12 cellular contexts compared by ENCODE assay signal in the genomic region with DNA sequence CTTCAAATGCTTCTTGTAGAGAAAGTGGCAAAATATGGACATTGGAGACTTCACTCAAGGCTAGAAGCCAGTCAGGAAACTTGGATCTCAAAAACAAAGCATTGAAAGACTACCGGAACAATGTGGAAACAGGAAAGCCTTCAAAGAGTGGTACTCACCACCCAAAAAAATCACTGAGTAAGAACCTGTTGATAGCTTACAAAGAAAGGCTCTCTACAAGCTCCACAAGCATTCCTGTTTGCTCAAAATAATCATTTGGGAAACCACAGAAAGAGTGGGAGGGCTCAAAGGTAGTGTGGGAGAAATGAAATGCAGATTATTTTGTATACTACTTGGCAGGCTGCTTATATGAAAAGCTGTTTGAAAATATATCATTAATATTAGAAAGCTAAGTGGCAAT. TPM values are rescaled to one million over a fixed set of nuclear protein-coding genes. Genes with fewer than 3 reads are reported as not detected.
DNase-seq lines count a peak whose midpoint lies in the region; ATAC-seq, FAIRE-seq and TF ChIP-seq lines count a peak whose summit lies in the region.
"Had no signal": no experiment of that assay in that cellular context is flagged by ENCODE, and none has a peak within 500 bp of the region (broad histone marks: within the 10 kb centered on the region; RNA-seq: fewer than 3 reads in every experiment).

No MANE protein-coding gene starts in this region.

- no peak overlapping the region for H2AFZ ChIP-seq in SK-N-SH (ENCODE audit: low read depth)

- WGBS in SK-N-SH (ENCODE audit: low lambda C conversion rate) = 89% methylated on average over 1 of the region's 1 CpG

- H3K9ac ChIP-seq in SK-N-SH = peak overlapping the region; percentile 25; the same call in 1 of the 2 replicates

- no peaks in the 10 kb centered on the region for H3K27me3 ChIP-seq in SK-N-SH (ENCODE audit: insufficient read depth)
- no peaks in the 10 kb centered on the region for H3K27me3 ChIP-seq in brain microvascular endothelial cell (replicated peaks)
- H3K27me3 ChIP-seq in left lung = no peaks in the 10 kb centered on the region
- H3K27me3 ChIP-seq: tibial nerve had no signal

- intact Hi-C loops in left lung (cut with DNase I) = no loop called here

- ATAC-seq in SK-N-SH treated with all-trans-retinoic acid at 6 μM for 48 hours (no peak; the same call in 2 of the 3 replicates), left lung (peak; percentile 71), HG02981 (IDR thresholded peaks at IDR 0.05; ENCODE audit: unreplicated experiment) (no peak), HG03135 (IDR thresholded peaks at IDR 0.05; ENCODE audit: unreplicated experiment) (no peak)
- ATAC-seq: activated CD4-positive, CD25-positive, alpha-beta regulatory T cell treated with anti-CD3 and anti-CD28 coated beads, Interleukin-2, amount 50 U/mL, for 24 hours had no signal

- H3K27ac ChIP-seq in SK-N-SH (ENCODE audit: low read depth in 2 of 2, low read length in 1 of 2) = peak overlapping the region; percentile 76 to 87
- peak overlapping the region; percentile 18 for H3K27ac ChIP-seq in brain microvascular endothelial cell
- H3K27ac ChIP-seq in left lung = peak overlapping the region in 1 of 2 donors; percentile 27

- POLR2A ChIA-PET in SK-N-SH (lab: Yijun Ruan, JAX) = no interaction called here

- peaks cover 61% of the 10 kb centered on the region for H3K79me2 ChIP-seq in SK-N-SH (ENCODE audit: insufficient read depth)

- peaks cover 2 to 43% of the 10 kb centered on the region in 2 experiments; a peak in 3 of 4 replicates for H3K4me1 ChIP-seq in SK-N-SH (ENCODE audit: control insufficient read depth in 1 of 2, insufficient read depth in 2 of 2, low read depth in 1 of 2, low read length in 1 of 2)
- H3K4me1 ChIP-seq in left lung = peaks cover 10 to 26% of the 10 kb centered on the region in 2 donors

- H3F3A ChIP-seq in SK-N-SH (replicated peaks; ENCODE audit: insufficient read depth) = peaks cover 27% of the 10 kb centered on the region

- H3K4me3 ChIP-seq in SK-N-SH (ENCODE audit: low read depth in 2 of 2, low read length in 1 of 2) = no peak overlapping the region; a peak in 1 of 4 replicates
- H3K4me3 ChIP-seq in brain microvascular endothelial cell (ENCODE audit: low read depth, low read length) = no peak overlapping the region
- H3K4me3 ChIP-seq in left lung = no peak overlapping the region
- H3K4me3 ChIP-seq: tibial nerve had no signal

- no peak for TF ChIP-seq EP300 in SK-N-SH (IDR thresholded peaks at IDR 0.05; ENCODE audit: borderline replicate concordance in 1 of 2, low read depth in 1 of 2, low read length in 1 of 2)

- H3K9me3 ChIP-seq in SK-N-SH (no peaks in the 10 kb centered on the region), left lung (no peaks in the 10 kb centered on the region)
- H3K9me3 ChIP-seq: tibial nerve had no signal

- no peaks in the 10 kb centered on the region; the same call in 1 of the 2 replicates for H4K20me1 ChIP-seq in SK-N-SH (ENCODE audit: insufficient read depth)

- CTCF ChIA-PET in SK-N-SH (lab: Yijun Ruan, JAX) = interaction anchor here (4.5 kb wide), 1 partner anchor 199 kb away, joined by 19 read pairs; no protein-coding TSS in a partner anchor

- TF ChIP-seq RAD21 in SK-N-SH (IDR thresholded peaks at IDR 0.05; ENCODE audit: low read length) = no peak

- no peak for FAIRE-seq in urothelium cell line (lab: Jason Lieb, UNC)
- FAIRE-seq: D721Med, H1 had no signal

- H3K36me3 ChIP-seq in SK-N-SH (replicated peaks in 1 of 2; ENCODE audit: control insufficient read depth in 1 of 2, insufficient read depth in 2 of 2, low read length in 1 of 2) (peaks cover 18 to 44% of the 10 kb centered on the region in 2 experiments), brain microvascular endothelial cell (replicated peaks) (peaks cover 7% of the 10 kb centered on the region), left lung (no peaks in the 10 kb centered on the region)

- H3K4me2 ChIP-seq in SK-N-SH = peak overlapping the region; percentile 37; the same call in 1 of the 2 replicates

- no peaks in the 10 kb centered on the region for H3K9me2 ChIP-seq in SK-N-SH

- in situ Hi-C loops in brain microvascular endothelial cell (cut with HindIII; ENCODE audit: low pct_ligation_motif_present, low sequenced_read_pairs) = no loop called here

- no peak for TF ChIP-seq CTCF in SK-N-SH (IDR thresholded peaks at IDR 0.05)
- TF ChIP-seq CTCF in brain microvascular endothelial cell (IDR thresholded peaks at IDR 0.05; ENCODE audit: low read depth, low read length, missing control alignments) = no peak
- no peak for TF ChIP-seq CTCF in left lung (IDR thresholded peaks at IDR 0.05)

- DNase-seq in SK-N-SH (no peak), brain microvascular endothelial cell (no peak), left lung (no peak), urothelium cell line (ENCODE audit: low spot score) (peak; percentile 39), nucleus accumbens (lab: John Stamatoyannopoulos, UW) (no peak)

TF ChIP-seq in SK-N-SH, 30 proteins besides CTCF, POLR2A, EP300 and RAD21:
- TF ChIP-seq USF1 (IDR thresholded peaks at IDR 0.05; ENCODE audit: borderline replicate concordance, low read depth) (no peak), NFIC (IDR thresholded peaks at IDR 0.05; ENCODE audit: borderline replicate concordance) (0 out of 2 replicates have a peak, but pooled peaks have one; percentile 15), ZBTB33 (IDR thresholded peaks at IDR 0.05; ENCODE audit: borderline replicate concordance, low read depth) (no peak), GATA2 (CRISPR knock-in tag; IDR thresholded peaks at IDR 0.05) (no peak), RXRA (IDR thresholded peaks at IDR 0.05; ENCODE audit: borderline replicate concordance, low read depth) (no peak), FOXM1 (IDR thresholded peaks at IDR 0.05; ENCODE audit: low read depth) (no peak)

TF ChIP-seq in SK-N-SH treated with all-trans-retinoic acid at 6 μM for 48 hours, 23 proteins besides CTCF, POLR2A, EP300 and RAD21:
- no peak for TF ChIP-seq RARB (CRISPR knock-in tag; IDR thresholded peaks at IDR 0.05)
- no peak for TF ChIP-seq POU6F1 (CRISPR knock-in tag; IDR thresholded peaks at IDR 0.05; ENCODE audit: borderline replicate concordance, low read depth)
- no peak for TF ChIP-seq PPARA (CRISPR knock-in tag; IDR thresholded peaks at IDR 0.05; ENCODE audit: borderline replicate concordance)
- no peak for TF ChIP-seq TCF4 (CRISPR knock-in tag; IDR thresholded peaks at IDR 0.05; ENCODE audit: borderline replicate concordance)
- TF ChIP-seq ZFP30 (CRISPR knock-in tag; IDR thresholded peaks at IDR 0.05) = no peak
- TF ChIP-seq ZNF565 (CRISPR knock-in tag; conservative IDR thresholded peaks at IDR 0.05; ENCODE audit: low read depth) = no peak
- TF ChIP-seq ESRRG (CRISPR knock-in tag; IDR thresholded peaks at IDR 0.05) = no peak
- TF ChIP-seq BACH2 (CRISPR knock-in tag; IDR thresholded peaks at IDR 0.05; ENCODE audit: borderline replicate concordance) = no peak
- no peak for TF ChIP-seq CSDC2 (CRISPR knock-in tag; IDR thresholded peaks at IDR 0.05)
- TF ChIP-seq SNAI2 (CRISPR knock-in tag; IDR thresholded peaks at IDR 0.05) = no peak
- no peak for TF ChIP-seq TOX (CRISPR knock-in tag; IDR thresholded peaks at IDR 0.05; ENCODE audit: borderline replicate concordance)
- TF ChIP-seq ZFP3 (CRISPR knock-in tag; IDR thresholded peaks at IDR 0.05) = no peak
- no peak for TF ChIP-seq OSR1 (CRISPR knock-in tag; IDR thresholded peaks at IDR 0.05)
- TF ChIP-seq GLIS3 (CRISPR knock-in tag; IDR thresholded peaks at IDR 0.05) = no peak

RNA-seq across cellular contexts. Expression of gene DST, which starts 9.5 kb away (rescaled TPM):
- 64.3 and 64.5 TPM in 2 replicates for polyA plus RNA-seq in SK-N-SH (2012; rRNA removed)
- polyA plus RNA-seq in SK-N-SH (2012; cell fraction: cytosol; rRNA removed) = 52.4 and 54.5 TPM in 2 replicates
- 282 and 332 TPM in 2 replicates for polyA plus RNA-seq in SK-N-SH (2012; cell fraction: nucleus; rRNA removed)
- 100 to 1,000 TPM; 290 to 337 TPM for total RNA-seq in left lung
